1 cellular context compared by ENCODE assay signal in the genomic region with DNA sequence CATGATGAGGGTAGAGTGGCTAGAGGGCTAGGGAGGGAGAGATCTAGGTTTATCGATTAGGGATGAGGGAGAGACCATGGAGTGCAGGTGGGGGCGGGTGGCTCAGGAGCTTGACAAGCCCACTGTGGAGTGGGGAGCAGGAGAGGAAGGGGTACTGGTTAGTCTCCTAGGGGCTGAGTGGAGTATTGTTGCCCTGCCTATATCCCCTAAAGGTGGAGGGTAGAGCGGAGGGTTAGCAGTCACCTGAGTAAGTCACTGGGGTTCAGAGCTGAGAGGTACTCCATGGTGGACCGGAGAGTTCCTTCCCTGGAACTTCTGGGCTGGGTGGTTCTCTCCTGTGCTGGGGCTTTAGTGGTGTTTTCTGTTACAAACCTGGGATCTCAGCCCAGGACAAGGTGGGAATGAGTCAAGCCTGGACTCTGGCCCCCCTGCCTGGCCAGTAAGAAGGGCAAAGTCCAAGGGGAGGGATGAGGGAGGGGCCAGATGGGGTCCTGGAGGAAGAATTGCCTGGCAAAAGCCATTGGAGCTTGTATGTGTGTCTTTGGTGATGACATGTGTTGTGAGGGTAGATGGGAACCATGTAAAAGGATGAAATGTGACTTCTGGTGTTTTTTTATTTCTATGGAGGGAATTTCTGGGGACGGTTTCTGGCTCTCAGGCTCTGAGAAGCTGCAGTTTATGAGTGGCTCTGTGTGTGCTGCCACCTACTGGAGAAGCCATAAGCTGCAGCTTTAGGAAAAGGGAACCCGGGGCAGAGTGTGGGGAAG.
TF ChIP-seq lines count a peak whose summit lies in the region.

A gene with protein sequence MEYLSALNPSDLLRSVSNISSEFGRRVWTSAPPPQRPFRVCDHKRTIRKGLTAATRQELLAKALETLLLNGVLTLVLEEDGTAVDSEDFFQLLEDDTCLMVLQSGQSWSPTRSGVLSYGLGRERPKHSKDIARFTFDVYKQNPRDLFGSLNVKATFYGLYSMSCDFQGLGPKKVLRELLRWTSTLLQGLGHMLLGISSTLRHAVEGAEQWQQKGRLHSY (minus strand): TSS at position 403 of the 767 bp plus-strand sequence. CDS start 119 bp downstream, at position 284.

TF ChIP-seq in GM23338, 12 proteins besides CTCF, POLR2A, EP300 and RAD21:
- TF ChIP-seq, protein P1, sequence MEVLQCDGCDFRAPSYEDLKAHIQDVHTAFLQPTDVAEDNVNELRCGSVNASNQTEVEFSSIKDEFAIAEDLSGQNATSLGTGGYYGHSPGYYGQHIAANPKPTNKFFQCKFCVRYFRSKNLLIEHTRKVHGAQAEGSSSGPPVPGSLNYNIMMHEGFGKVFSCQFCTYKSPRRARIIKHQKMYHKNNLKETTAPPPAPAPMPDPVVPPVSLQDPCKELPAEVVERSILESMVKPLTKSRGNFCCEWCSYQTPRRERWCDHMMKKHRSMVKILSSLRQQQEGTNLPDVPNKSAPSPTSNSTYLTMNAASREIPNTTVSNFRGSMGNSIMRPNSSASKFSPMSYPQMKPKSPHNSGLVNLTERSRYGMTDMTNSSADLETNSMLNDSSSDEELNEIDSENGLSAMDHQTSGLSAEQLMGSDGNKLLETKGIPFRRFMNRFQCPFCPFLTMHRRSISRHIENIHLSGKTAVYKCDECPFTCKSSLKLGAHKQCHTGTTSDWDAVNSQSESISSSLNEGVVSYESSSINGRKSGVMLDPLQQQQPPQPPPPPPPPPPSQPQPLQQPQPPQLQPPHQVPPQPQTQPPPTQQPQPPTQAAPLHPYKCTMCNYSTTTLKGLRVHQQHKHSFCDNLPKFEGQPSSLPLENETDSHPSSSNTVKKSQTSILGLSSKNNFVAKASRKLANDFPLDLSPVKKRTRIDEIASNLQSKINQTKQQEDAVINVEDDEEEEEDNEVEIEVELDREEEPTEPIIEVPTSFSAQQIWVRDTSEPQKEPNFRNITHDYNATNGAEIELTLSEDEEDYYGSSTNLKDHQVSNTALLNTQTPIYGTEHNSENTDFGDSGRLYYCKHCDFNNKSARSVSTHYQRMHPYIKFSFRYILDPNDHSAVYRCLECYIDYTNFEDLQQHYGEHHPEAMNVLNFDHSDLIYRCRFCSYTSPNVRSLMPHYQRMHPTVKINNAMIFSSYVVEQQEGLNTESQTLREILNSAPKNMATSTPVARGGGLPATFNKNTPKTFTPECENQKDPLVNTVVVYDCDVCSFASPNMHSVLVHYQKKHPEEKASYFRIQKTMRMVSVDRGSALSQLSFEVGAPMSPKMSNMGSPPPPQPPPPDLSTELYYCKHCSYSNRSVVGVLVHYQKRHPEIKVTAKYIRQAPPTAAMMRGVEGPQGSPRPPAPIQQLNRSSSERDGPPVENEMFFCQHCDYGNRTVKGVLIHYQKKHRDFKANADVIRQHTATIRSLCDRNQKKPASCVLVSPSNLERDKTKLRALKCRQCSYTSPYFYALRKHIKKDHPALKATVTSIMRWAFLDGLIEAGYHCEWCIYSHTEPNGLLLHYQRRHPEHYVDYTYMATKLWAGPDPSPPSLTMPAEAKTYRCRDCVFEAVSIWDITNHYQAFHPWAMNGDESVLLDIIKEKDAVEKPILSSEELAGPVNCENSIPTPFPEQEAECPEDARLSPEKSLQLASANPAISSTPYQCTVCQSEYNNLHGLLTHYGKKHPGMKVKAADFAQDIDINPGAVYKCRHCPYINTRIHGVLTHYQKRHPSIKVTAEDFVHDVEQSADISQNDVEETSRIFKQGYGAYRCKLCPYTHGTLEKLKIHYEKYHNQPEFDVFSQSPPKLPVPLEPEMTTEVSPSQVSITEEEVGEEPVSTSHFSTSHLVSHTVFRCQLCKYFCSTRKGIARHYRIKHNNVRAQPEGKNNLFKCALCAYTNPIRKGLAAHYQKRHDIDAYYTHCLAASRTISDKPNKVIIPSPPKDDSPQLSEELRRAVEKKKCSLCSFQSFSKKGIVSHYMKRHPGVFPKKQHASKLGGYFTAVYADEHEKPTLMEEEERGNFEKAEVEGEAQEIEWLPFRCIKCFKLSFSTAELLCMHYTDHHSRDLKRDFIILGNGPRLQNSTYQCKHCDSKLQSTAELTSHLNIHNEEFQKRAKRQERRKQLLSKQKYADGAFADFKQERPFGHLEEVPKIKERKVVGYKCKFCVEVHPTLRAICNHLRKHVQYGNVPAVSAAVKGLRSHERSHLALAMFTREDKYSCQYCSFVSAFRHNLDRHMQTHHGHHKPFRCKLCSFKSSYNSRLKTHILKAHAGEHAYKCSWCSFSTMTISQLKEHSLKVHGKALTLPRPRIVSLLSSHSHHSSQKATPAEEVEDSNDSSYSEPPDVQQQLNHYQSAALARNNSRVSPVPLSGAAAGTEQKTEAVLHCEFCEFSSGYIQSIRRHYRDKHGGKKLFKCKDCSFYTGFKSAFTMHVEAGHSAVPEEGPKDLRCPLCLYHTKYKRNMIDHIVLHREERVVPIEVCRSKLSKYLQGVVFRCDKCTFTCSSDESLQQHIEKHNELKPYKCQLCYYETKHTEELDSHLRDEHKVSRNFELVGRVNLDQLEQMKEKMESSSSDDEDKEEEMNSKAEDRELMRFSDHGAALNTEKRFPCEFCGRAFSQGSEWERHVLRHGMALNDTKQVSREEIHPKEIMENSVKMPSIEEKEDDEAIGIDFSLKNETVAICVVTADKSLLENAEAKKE (CRISPR knock-in tag; IDR thresholded peaks at IDR 0.05) = no peak
- TF ChIP-seq CREB1 (CRISPR knock-in tag; IDR thresholded peaks at IDR 0.05; ENCODE audit: low read depth) = no peak
TF ChIP-seq in GM23338: peak in this region for 0.
